In the genomic region with DNA sequence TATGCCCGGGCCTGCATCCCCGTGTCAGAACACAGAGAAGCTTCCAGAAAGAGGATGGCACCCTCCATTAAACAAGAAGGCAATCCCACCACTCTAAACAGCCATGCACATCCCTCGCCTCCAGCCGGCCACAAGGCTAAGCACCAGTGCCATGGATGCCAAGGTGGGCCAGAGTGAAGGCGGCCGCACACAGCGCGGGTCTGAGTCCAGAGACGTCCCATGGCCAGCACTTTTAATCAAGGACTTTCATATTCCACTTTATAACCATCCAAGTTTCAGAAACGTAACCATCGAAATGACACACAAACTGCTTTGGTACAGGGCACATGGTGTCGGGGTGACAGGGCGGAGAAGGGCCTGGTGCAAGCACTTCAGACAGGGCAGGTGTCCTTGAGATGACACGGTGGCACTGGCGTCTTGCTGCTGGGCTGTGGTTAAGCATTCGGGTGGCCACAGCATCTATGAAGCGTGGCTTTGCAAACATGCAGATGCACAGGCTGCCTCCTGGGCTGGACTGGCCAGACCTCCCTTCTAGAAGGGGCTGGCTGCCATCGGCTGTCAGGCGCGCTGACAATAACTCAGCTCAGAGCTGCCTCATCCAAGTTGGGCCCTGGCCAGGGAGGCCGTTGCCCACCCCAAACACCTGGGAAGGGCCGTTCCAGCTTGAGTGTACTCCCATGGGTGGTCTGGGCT, we compare ENCODE assay signal across 14 cellular contexts.
DNase-seq lines count a peak whose midpoint lies in the region; ATAC-seq and TF ChIP-seq lines count a peak whose summit lies in the region.
"Had no signal": no experiment of that assay in that cellular context is flagged by ENCODE, and none has a peak within 500 bp of the region (broad histone marks: within the 10 kb centered on the region; RNA-seq: fewer than 3 reads in every experiment).

No MANE protein-coding gene starts in this region.

- H3K4me1 Mint-ChIP-seq in activated naive CD8-positive, alpha-beta T cell treated with anti-CD3 and anti-CD28 coated beads, Interleukin-2, amount 50 U/mL, for 24 hours, result no peaks in the 10 kb centered on the region

- DNase-seq in right atrium auricular region (ENCODE audit: low spot score), result no peak
- no peak for DNase-seq in activated CD4-positive, CD25-positive, alpha-beta regulatory T cell (lab: John Stamatoyannopoulos, UW)
- no peak for DNase-seq in activated naive CD8-positive, alpha-beta T cell treated with anti-CD3 and anti-CD28 coated beads, Interleukin-2, amount 50 U/mL, for 24 hours
- DNase-seq in activated CD8-positive, alpha-beta memory T cell treated with anti-CD3 and anti-CD28 coated beads, Interleukin-2, amount 50 U/mL, for 48 hours, result no peak
- DNase-seq: activated CD4-positive, alpha-beta T cell treated with anti-CD3 and anti-CD28 coated beads, Interleukin-2, amount 50 U/mL, for 1 hour; activated effector memory CD4-positive, alpha-beta T cell treated with anti-CD3 and anti-CD28 coated beads, Interleukin-2, amount 50 U/mL, for 16 hours; NCI-H2171 treated with DMSO at 0.1 percent for 48 hours; right lobe of liver; T-helper 2 cell had no signal

- H3K36me3 ChIP-seq in BLaER1 (peaks cover 82% of the 10 kb centered on the region), right atrium auricular region (peaks cover 12% of the 10 kb centered on the region), skeletal muscle tissue (ENCODE audit: control insufficient read depth in 3 of 3, insufficient read depth in 3 of 3, low read length in 3 of 3) (peaks cover 7 to 10% (median 7%) of the 10 kb centered on the region in 3 donors)
- H3K36me3 ChIP-seq: right lobe of liver had no signal

- H3K9ac ChIP-seq in BLaER1 (peak overlapping the region; percentile 25; the same call in 1 of the 2 replicates), skeletal muscle tissue (ENCODE audit: low read depth in 1 of 3, low read length in 3 of 3) (no peak overlapping the region)

- no peak overlapping the region for H3K4me3 ChIP-seq in BLaER1
- no peak overlapping the region for H3K4me3 ChIP-seq in right atrium auricular region
- peak overlapping the region in 1 of 3 donors; percentile 6 for H3K4me3 ChIP-seq in skeletal muscle tissue (ENCODE audit: low read length in 3 of 3)
- H3K4me3 ChIP-seq: right lobe of liver had no signal

- no peak overlapping the region for H3K4me3 Mint-ChIP-seq in activated naive CD8-positive, alpha-beta T cell treated with anti-CD3 and anti-CD28 coated beads, Interleukin-2, amount 50 U/mL, for 24 hours
- H3K4me3 Mint-ChIP-seq: central memory CD8-positive, alpha-beta T cell had no signal

- peaks cover 49% of the 10 kb centered on the region for H3K4me1 ChIP-seq in BLaER1
- peaks cover 0 to 59% of the 10 kb centered on the region in 2 donors for H3K4me1 ChIP-seq in right atrium auricular region
- H3K4me1 ChIP-seq in skeletal muscle tissue (ENCODE audit: control insufficient read depth in 3 of 3, insufficient read depth in 3 of 3, low read length in 3 of 3), result peaks cover 38 to 66% (median 50%) of the 10 kb centered on the region in 3 donors

- no peaks in the 10 kb centered on the region for H3K9me3 Mint-ChIP-seq in activated naive CD8-positive, alpha-beta T cell treated with anti-CD3 and anti-CD28 coated beads, Interleukin-2, amount 50 U/mL, for 24 hours
- H3K9me3 Mint-ChIP-seq: central memory CD8-positive, alpha-beta T cell had no signal

- ATAC-seq in activated naive CD8-positive, alpha-beta T cell treated with anti-CD3 and anti-CD28 coated beads, Interleukin-2, amount 50 U/mL, for 24 hours, result no peak
- no peak for ATAC-seq in HG03045 (IDR thresholded peaks at IDR 0.05; ENCODE audit: unreplicated experiment)

- H3K36me3 Mint-ChIP-seq in activated naive CD8-positive, alpha-beta T cell treated with anti-CD3 and anti-CD28 coated beads, Interleukin-2, amount 50 U/mL, for 24 hours (ENCODE audit: low read depth), result peaks cover 2% of the 10 kb centered on the region

- no peaks in the 10 kb centered on the region for H3K27me3 Mint-ChIP-seq in activated naive CD8-positive, alpha-beta T cell treated with anti-CD3 and anti-CD28 coated beads, Interleukin-2, amount 50 U/mL, for 24 hours
- H3K27me3 Mint-ChIP-seq: central memory CD8-positive, alpha-beta T cell had no signal

- peak overlapping the region; percentile 69 for H3K4me2 ChIP-seq in BLaER1

- H3K27ac Mint-ChIP-seq in activated naive CD8-positive, alpha-beta T cell treated with anti-CD3 and anti-CD28 coated beads, Interleukin-2, amount 50 U/mL, for 24 hours, result no peak overlapping the region

- H3K9me3 ChIP-seq in BLaER1 (no peaks in the 10 kb centered on the region), right atrium auricular region (no peaks in the 10 kb centered on the region), skeletal muscle tissue (ENCODE audit: control insufficient read depth in 3 of 3, low read length in 3 of 3) (no peaks in the 10 kb centered on the region)
- H3K9me3 ChIP-seq: right lobe of liver had no signal

- H4K20me1 ChIP-seq in BLaER1, result peaks cover 98% of the 10 kb centered on the region

- no peak for TF ChIP-seq CTCF in right atrium auricular region (IDR thresholded peaks at IDR 0.05)

- no peaks in the 10 kb centered on the region for H3K27me3 ChIP-seq in BLaER1
- no peaks in the 10 kb centered on the region for H3K27me3 ChIP-seq in right atrium auricular region
- no peaks in the 10 kb centered on the region for H3K27me3 ChIP-seq in skeletal muscle tissue (ENCODE audit: control insufficient read depth in 3 of 3, insufficient read depth in 3 of 3, low read length in 3 of 3)
- H3K27me3 ChIP-seq: right lobe of liver had no signal

- peak overlapping the region; percentile 54 for H3K27ac ChIP-seq in BLaER1
- peak overlapping the region; percentile 84 for H3K27ac ChIP-seq in angular gyrus (ENCODE audit: low read depth, low read length)
- peak overlapping the region; percentile 78 to 80 for H3K27ac ChIP-seq in right atrium auricular region
- peak overlapping the region; percentile 82 for H3K27ac ChIP-seq in skeletal muscle tissue (ENCODE audit: low read depth, low read length)
- H3K27ac ChIP-seq: right lobe of liver had no signal
